In the genomic region with DNA sequence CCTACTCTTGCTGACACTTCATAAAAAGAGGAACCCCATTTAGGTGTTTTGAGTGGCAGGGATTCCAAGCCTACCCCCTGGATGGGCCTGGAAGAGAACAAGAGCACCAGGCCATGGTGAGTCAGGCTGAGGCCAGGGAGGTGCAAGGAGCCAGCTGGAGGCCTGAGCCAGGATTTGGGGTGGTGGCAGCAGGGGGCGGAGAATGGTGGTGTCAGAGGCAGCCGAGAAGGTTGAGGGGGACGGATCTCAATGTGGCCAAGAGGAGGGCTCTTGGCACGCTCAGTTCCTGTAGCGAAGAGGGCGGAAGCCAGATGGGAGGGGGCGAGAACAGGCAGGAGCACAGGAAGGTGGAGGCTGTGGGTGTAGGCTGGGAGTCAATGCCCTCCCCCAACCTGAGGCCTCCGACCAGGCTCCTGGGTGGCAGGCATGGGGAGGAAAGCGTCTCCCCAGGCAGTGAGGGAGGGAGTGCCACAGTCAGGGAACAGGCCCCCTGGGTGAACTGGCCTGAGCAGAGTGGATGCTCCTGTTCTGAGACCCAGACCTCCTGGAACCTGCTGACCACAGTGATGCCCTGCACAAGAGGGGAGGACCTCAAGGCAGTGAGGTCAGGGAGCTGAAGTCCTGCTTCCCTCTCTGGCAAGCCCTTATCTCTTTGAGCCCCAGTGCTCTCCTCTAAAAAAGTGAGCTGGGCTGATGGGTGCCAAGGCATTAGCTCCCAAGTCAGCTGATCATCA, we compare ENCODE assay signal across 11 cellular contexts. TPM values are rescaled to one million over a fixed set of nuclear protein-coding genes. Genes with fewer than 3 reads are reported as not detected.
A peak's percentile ranks its signal among the peaks of the same experiment; 100 is the strongest.
DNase-seq lines count a peak whose midpoint lies in the region; ATAC-seq and TF ChIP-seq lines count a peak whose summit lies in the region.
"Had no signal": no experiment of that assay in that cellular context is flagged by ENCODE, and none has a peak within 500 bp of the region (broad histone marks: within the 10 kb centered on the region; RNA-seq: fewer than 3 reads in every experiment).

No MANE protein-coding gene starts in this region.

- H3K4me3 Mint-ChIP-seq in activated T-helper 1 cell treated with anti-CD3 and anti-CD28 coated beads, Interleukin-12 subunit alpha, Interleukin-12 subunit beta, Interleukin-2, Interleukin-4 antibody, amounts not matched to agents 30 ng/mL and 10 ng/mL and 1 ng/mL, durations not matched to agents 14 hours and 24 hours and 36 hours, result no peak overlapping the region
- peak overlapping the region; percentile 65 to 74 for H3K4me3 Mint-ChIP-seq in stimulated activated naive CD8-positive, alpha-beta T cell treated with anti-CD3 and anti-CD28 coated beads, Interleukin-15, amount 100 ng/mL, for 72 hours

- H3K27me3 ChIP-seq in upper lobe of left lung (peaks cover 0 to 9% (median 0%) of the 10 kb centered on the region in 4 donors), upper lobe of right lung (no peaks in the 10 kb centered on the region)

- no peak for TF ChIP-seq EP300 in upper lobe of left lung (IDR thresholded peaks at IDR 0.05)

- H3K27ac Mint-ChIP-seq in activated T-helper 1 cell treated with anti-CD3 and anti-CD28 coated beads, Interleukin-12 subunit alpha, Interleukin-12 subunit beta, Interleukin-2, Interleukin-4 antibody, amounts not matched to agents 30 ng/mL and 10 ng/mL and 1 ng/mL, durations not matched to agents 14 hours and 24 hours and 36 hours, result peak overlapping the region; percentile 15
- peak overlapping the region; percentile 91 to 93 for H3K27ac Mint-ChIP-seq in stimulated activated naive CD8-positive, alpha-beta T cell treated with anti-CD3 and anti-CD28 coated beads, Interleukin-15, amount 100 ng/mL, for 72 hours

- H3K4me3 ChIP-seq in upper lobe of left lung, result no peak overlapping the region
- H3K4me3 ChIP-seq in upper lobe of right lung, result no peak overlapping the region

- H3K27ac ChIP-seq in upper lobe of left lung (no peak overlapping the region), upper lobe of right lung (no peak overlapping the region)

- H3K9me3 ChIP-seq in upper lobe of left lung (no peaks in the 10 kb centered on the region), upper lobe of right lung (no peaks in the 10 kb centered on the region)
- H3K9me3 ChIP-seq: BE2C had no signal

- TF ChIP-seq CTCF in upper lobe of left lung (IDR thresholded peaks at IDR 0.05) (no peak), upper lobe of right lung (IDR thresholded peaks at IDR 0.05) (no peak)

- DNase-seq in activated gamma-delta T cell treated with Interleukin-2 at 50 U/mL for 16 hours (peak; percentile 56), activated gamma-delta T cell (lab: John Stamatoyannopoulos, UW) (no peak), KBM-7 (peak; percentile 65), upper lobe of left lung (no peak), upper lobe of right lung (no peak)
- no peak for DNase-seq in activated T-helper 1 cell treated with anti-CD3 and anti-CD28 coated beads, Interleukin-12 subunit alpha, Interleukin-12 subunit beta, Interleukin-2, Interleukin-4 antibody, amounts not matched to agents 30 ng/mL and 10 ng/mL and 1 ng/mL, durations not matched to agents 14 hours and 24 hours and 36 hours (ENCODE audit: low spot score)
- peak; percentile 48 to 61 for DNase-seq in stimulated activated naive CD8-positive, alpha-beta T cell treated with anti-CD3 and anti-CD28 coated beads, Interleukin-15, amount 100 ng/mL, for 72 hours
- DNase-seq: BE2C, GOT3 had no signal

- no peaks in the 10 kb centered on the region for H3K36me3 Mint-ChIP-seq in activated T-helper 1 cell treated with anti-CD3 and anti-CD28 coated beads, Interleukin-12 subunit alpha, Interleukin-12 subunit beta, Interleukin-2, Interleukin-4 antibody, amounts not matched to agents 30 ng/mL and 10 ng/mL and 1 ng/mL, durations not matched to agents 14 hours and 24 hours and 36 hours (ENCODE audit: low read depth)

- peaks cover 17 to 30% (median 19%) of the 10 kb centered on the region in 4 donors for H3K4me1 ChIP-seq in upper lobe of left lung
- peaks cover 12% of the 10 kb centered on the region for H3K4me1 ChIP-seq in upper lobe of right lung
- H3K4me1 ChIP-seq: BE2C had no signal

- 34 to 54% methylated on average over 8 to 9 of the region's 9 CpGs for WGBS in upper lobe of left lung, 2 donors

- H3K36me3 ChIP-seq in upper lobe of left lung, result no peaks in the 10 kb centered on the region
- H3K36me3 ChIP-seq in upper lobe of right lung, result no peaks in the 10 kb centered on the region
- H3K36me3 ChIP-seq: BE2C had no signal

- peaks cover 23% of the 10 kb centered on the region for H3K4me1 Mint-ChIP-seq in activated T-helper 1 cell treated with anti-CD3 and anti-CD28 coated beads, Interleukin-12 subunit alpha, Interleukin-12 subunit beta, Interleukin-2, Interleukin-4 antibody, amounts not matched to agents 30 ng/mL and 10 ng/mL and 1 ng/mL, durations not matched to agents 14 hours and 24 hours and 36 hours (ENCODE audit: low read depth)
- peaks cover 46% of the 10 kb centered on the region for H3K4me1 Mint-ChIP-seq in stimulated activated naive CD8-positive, alpha-beta T cell treated with anti-CD3 and anti-CD28 coated beads, Interleukin-15, amount 100 ng/mL, for 72 hours

- H3K9me3 Mint-ChIP-seq in activated T-helper 1 cell treated with anti-CD3 and anti-CD28 coated beads, Interleukin-12 subunit alpha, Interleukin-12 subunit beta, Interleukin-2, Interleukin-4 antibody, amounts not matched to agents 30 ng/mL and 10 ng/mL and 1 ng/mL, durations not matched to agents 14 hours and 24 hours and 36 hours, result no peaks in the 10 kb centered on the region
- no peaks in the 10 kb centered on the region for H3K9me3 Mint-ChIP-seq in stimulated activated naive CD8-positive, alpha-beta T cell treated with anti-CD3 and anti-CD28 coated beads, Interleukin-15, amount 100 ng/mL, for 72 hours
- H3K9me3 Mint-ChIP-seq: nephron had no signal

- in situ Hi-C loops in KBM-7 (cut with MboI; ENCODE audit: low pct_unique_long_range_greater_than_20kb, low sequenced_read_pairs), result no loop called here

- H3K27me3 Mint-ChIP-seq in activated T-helper 1 cell treated with anti-CD3 and anti-CD28 coated beads, Interleukin-12 subunit alpha, Interleukin-12 subunit beta, Interleukin-2, Interleukin-4 antibody, amounts not matched to agents 30 ng/mL and 10 ng/mL and 1 ng/mL, durations not matched to agents 14 hours and 24 hours and 36 hours (ENCODE audit: insufficient read depth), result peaks cover 47% of the 10 kb centered on the region
- H3K27me3 Mint-ChIP-seq in stimulated activated naive CD8-positive, alpha-beta T cell treated with anti-CD3 and anti-CD28 coated beads, Interleukin-15, amount 100 ng/mL, for 72 hours, result peaks cover 24% of the 10 kb centered on the region

- TF ChIP-seq POLR2A in upper lobe of left lung (IDR thresholded peaks at IDR 0.05) (no peak), GM18505 (IDR thresholded peaks at IDR 0.05; ENCODE audit: borderline replicate concordance, extremely low read depth, insufficient read depth, insufficient read length) (no peak)

- peak; percentile 74 for ATAC-seq in stimulated activated naive CD8-positive, alpha-beta T cell treated with anti-CD3 and anti-CD28 coated beads, Interleukin-15, amount 100 ng/mL, for 72 hours
- ATAC-seq in upper lobe of left lung (ENCODE audit: low FRiP score in 2 of 2) (no peak), upper lobe of right lung (no peak), GM18505 (IDR thresholded peaks at IDR 0.05; ENCODE audit: unreplicated experiment) (no peak)

- intact Hi-C loops in activated T-helper 1 cell treated with anti-CD3 and anti-CD28 coated beads, Interleukin-12 subunit alpha, Interleukin-12 subunit beta, Interleukin-2, Interleukin-4 antibody, amounts not matched to agents 30 ng/mL and 10 ng/mL and 1 ng/mL, durations not matched to agents 14 hours and 24 hours and 36 hours (cut with micrococcal nuclease), result no loop called here
- intact Hi-C loops in upper lobe of right lung (cut with DNase I), result no loop called here

RNA-seq across cellular contexts. Expression of a gene that starts 13.9 kb away (rescaled TPM):
- 0.54 TPM in 1 of 2 replicates, not detected in the other for total RNA-seq in activated T-helper 1 cell treated with anti-CD3 and anti-CD28 coated beads, Interleukin-12 subunit alpha, Interleukin-12 subunit beta, Interleukin-2, Interleukin-4 antibody, amounts not matched to agents 30 ng/mL and 10 ng/mL and 1 ng/mL, durations not matched to agents 14 hours and 24 hours and 36 hours
- total RNA-seq in upper lobe of left lung (1 to 10 TPM in 5 of 6 donors, not detected in 1; 1.1 to 4.1 (median 2.0) TPM), upper lobe of right lung (3.2 TPM)

RNA-seq across cellular contexts. Expression of a gene that starts 41.3 kb away (rescaled TPM):
- 29.1 and 30.3 TPM in 2 replicates for total RNA-seq in activated T-helper 1 cell treated with anti-CD3 and anti-CD28 coated beads, Interleukin-12 subunit alpha, Interleukin-12 subunit beta, Interleukin-2, Interleukin-4 antibody, amounts not matched to agents 30 ng/mL and 10 ng/mL and 1 ng/mL, durations not matched to agents 14 hours and 24 hours and 36 hours
- total RNA-seq in upper lobe of left lung (10 to 100 TPM in 5 of 6 donors, 1 to 10 TPM in 1; 7.1 to 72.3 (median 13.9) TPM), upper lobe of right lung (12.4 TPM)

RNA-seq across cellular contexts. Expression of a gene that starts 47.3 kb away (rescaled TPM):
- 181 and 184 TPM in 2 replicates for total RNA-seq in activated T-helper 1 cell treated with anti-CD3 and anti-CD28 coated beads, Interleukin-12 subunit alpha, Interleukin-12 subunit beta, Interleukin-2, Interleukin-4 antibody, amounts not matched to agents 30 ng/mL and 10 ng/mL and 1 ng/mL, durations not matched to agents 14 hours and 24 hours and 36 hours
- total RNA-seq in upper lobe of left lung (100 to 1,000 TPM in 4 of 6 donors, 10 to 100 TPM in 2; 61.6 to 177 (median 118) TPM), upper lobe of right lung (117 TPM)

RNA-seq across cellular contexts. Expression of a gene that starts 56.4 kb away (rescaled TPM):
- 98.2 and 99.6 TPM in 2 replicates for total RNA-seq in activated T-helper 1 cell treated with anti-CD3 and anti-CD28 coated beads, Interleukin-12 subunit alpha, Interleukin-12 subunit beta, Interleukin-2, Interleukin-4 antibody, amounts not matched to agents 30 ng/mL and 10 ng/mL and 1 ng/mL, durations not matched to agents 14 hours and 24 hours and 36 hours
- 10 to 100 TPM in 5 of 6 donors, 1 to 10 TPM in 1; 7.3 to 62.2 (median 26.8) TPM for total RNA-seq in upper lobe of left lung
- 34.7 TPM for total RNA-seq in upper lobe of right lung

Comparison
In these comparisons a context has a peak if more than half of its experiments do, and no peak if none do; other contexts are left out.
1. DNase-seq: peak in activated gamma-delta T cell treated with Interleukin-2 at 50 U/mL for 16 hours (single experiment), KBM-7 (single experiment) and stimulated activated naive CD8-positive, alpha-beta T cell treated with anti-CD3 and anti-CD28 coated beads, Interleukin-15, amount 100 ng/mL, for 72 hours (2 of 2); none in activated gamma-delta T cell (single experiment), activated T-helper 1 cell treated with anti-CD3 and anti-CD28 coated beads, Interleukin-12 subunit alpha, Interleukin-12 subunit beta, Interleukin-2, Interleukin-4 antibody, amounts not matched to agents 30 ng/mL and 10 ng/mL and 1 ng/mL, durations not matched to agents 14 hours and 24 hours and 36 hours (single experiment), upper lobe of left lung (0 of 2) and upper lobe of right lung (single experiment).